8 cellular contexts compared by ENCODE assay signal in genomic region chr11:73141031-73141308, GRCh38. TPM values are rescaled to one million over a fixed set of nuclear protein-coding genes. Genes with fewer than 3 reads are reported as not detected.
DNase-seq lines count a peak whose midpoint lies in the region; ATAC-seq and TF ChIP-seq lines count a peak whose summit lies in the region.

No MANE protein-coding gene starts in this region.

- H3K4me3 ChIP-seq in H7 (ENCODE audit: insufficient read depth, low read depth, low read length) (peak overlapping the region; percentile 79), coronary artery (peak overlapping the region; percentile 95), mucosa of stomach (ENCODE audit: low read length) (peak overlapping the region; percentile 77), aorta (ENCODE audit: low read length in 2 of 2) (peak overlapping the region; percentile 85)

- peaks cover 29% of the 10 kb centered on the region for H3K4me1 ChIP-seq in mucosa of stomach (ENCODE audit: control insufficient read depth, insufficient read depth, low read length)
- peaks cover 0 to 3% of the 10 kb centered on the region in 2 donors for H3K4me1 ChIP-seq in aorta (ENCODE audit: control insufficient read depth in 1 of 2, insufficient read depth in 2 of 2, low read length in 2 of 2)

- ATAC-seq in SK-N-SH treated with all-trans-retinoic acid at 6 μM for 48 hours, result peak; percentile 24
- peak; percentile 2 for ATAC-seq in aorta (ENCODE audit: low FRiP score)
- no peak for ATAC-seq in HG03039 (IDR thresholded peaks at IDR 0.05; ENCODE audit: unreplicated experiment)

- 0 to 1% methylated on average over 17 of the region's 17 CpGs for WGBS in aorta, 2 donors

- DNase-seq in H7, result peak; percentile 55
- DNase-seq in coronary artery (ENCODE audit: low spot score), result no peak
- DNase-seq in aorta, result peak; percentile 58 to 80
- no peak for DNase-seq in stimulated activated naive CD4-positive, alpha-beta T cell treated with Interleukin-2 at 50 U/mL for 16 hours (lab: John Stamatoyannopoulos, UW)
- DNase-seq in LoVo (ENCODE audit: low spot score), result no peak

- H3K27me3 ChIP-seq in H7 (ENCODE audit: control insufficient read depth, insufficient read depth, low read length), result peaks cover 3% of the 10 kb centered on the region; the same call in 1 of the 2 replicates
- no peaks in the 10 kb centered on the region for H3K27me3 ChIP-seq in mucosa of stomach (ENCODE audit: control insufficient read depth, insufficient read depth, low read length)
- H3K27me3 ChIP-seq in aorta (ENCODE audit: control insufficient read depth in 1 of 2, insufficient read depth in 2 of 2, low read length in 1 of 2), result no peaks in the 10 kb centered on the region

- H3K27ac ChIP-seq in coronary artery (peak overlapping the region; percentile 89 to 98), aorta (ENCODE audit: low read depth in 1 of 2, low read length in 2 of 2) (peak overlapping the region in 1 of 2 donors; percentile 77)

- H3K9me3 ChIP-seq in mucosa of stomach (ENCODE audit: control insufficient read depth, low read length), result no peaks in the 10 kb centered on the region
- H3K9me3 ChIP-seq in aorta (ENCODE audit: control insufficient read depth, low read length), result no peaks in the 10 kb centered on the region

- H3K9ac ChIP-seq in mucosa of stomach (ENCODE audit: low read length), result peak overlapping the region; percentile 64

- H3K36me3 ChIP-seq in H7 (replicated peaks; ENCODE audit: control insufficient read depth, insufficient read depth, low read length), result no peaks in the 10 kb centered on the region; the same call in 1 of the 2 replicates
- no peaks in the 10 kb centered on the region for H3K36me3 ChIP-seq in mucosa of stomach (ENCODE audit: control insufficient read depth, insufficient read depth, low read length)
- H3K36me3 ChIP-seq in aorta (ENCODE audit: control insufficient read depth in 1 of 2, insufficient read depth in 2 of 2, low read length in 1 of 2), result no peaks in the 10 kb centered on the region

- TF ChIP-seq CTCF in coronary artery (IDR thresholded peaks at IDR 0.05), result no peak

- intact Hi-C loops in aorta (cut with DNase I), result loop anchor here (1.0 to 5.0 kb wide), 2 partner anchors 36 kb away; no protein-coding TSS in a partner anchor

TF ChIP-seq in SK-N-SH treated with all-trans-retinoic acid at 6 μM for 48 hours, 23 proteins besides CTCF, POLR2A, EP300 and RAD21:
- TF ChIP-seq ZNF565 (CRISPR knock-in tag; conservative IDR thresholded peaks at IDR 0.05; ENCODE audit: low read depth) (no peak), ZFP30 (CRISPR knock-in tag; IDR thresholded peaks at IDR 0.05) (no peak), TSHZ2 (CRISPR knock-in tag; IDR thresholded peaks at IDR 0.05) (no peak), ESRRG (CRISPR knock-in tag; IDR thresholded peaks at IDR 0.05) (no peak), ZNF8 (CRISPR knock-in tag; IDR thresholded peaks at IDR 0.05) (no peak), ARNTL (CRISPR knock-in tag; IDR thresholded peaks at IDR 0.05; ENCODE audit: borderline replicate concordance, low read depth) (no peak), TCF4 (CRISPR knock-in tag; IDR thresholded peaks at IDR 0.05; ENCODE audit: borderline replicate concordance) (no peak), ZFP3 (CRISPR knock-in tag; IDR thresholded peaks at IDR 0.05) (no peak), GLIS3 (CRISPR knock-in tag; IDR thresholded peaks at IDR 0.05) (no peak), ZNF70 (CRISPR knock-in tag; IDR thresholded peaks at IDR 0.05) (no peak), OSR1 (CRISPR knock-in tag; IDR thresholded peaks at IDR 0.05) (no peak)
- TF ChIP-seq, protein P1, sequence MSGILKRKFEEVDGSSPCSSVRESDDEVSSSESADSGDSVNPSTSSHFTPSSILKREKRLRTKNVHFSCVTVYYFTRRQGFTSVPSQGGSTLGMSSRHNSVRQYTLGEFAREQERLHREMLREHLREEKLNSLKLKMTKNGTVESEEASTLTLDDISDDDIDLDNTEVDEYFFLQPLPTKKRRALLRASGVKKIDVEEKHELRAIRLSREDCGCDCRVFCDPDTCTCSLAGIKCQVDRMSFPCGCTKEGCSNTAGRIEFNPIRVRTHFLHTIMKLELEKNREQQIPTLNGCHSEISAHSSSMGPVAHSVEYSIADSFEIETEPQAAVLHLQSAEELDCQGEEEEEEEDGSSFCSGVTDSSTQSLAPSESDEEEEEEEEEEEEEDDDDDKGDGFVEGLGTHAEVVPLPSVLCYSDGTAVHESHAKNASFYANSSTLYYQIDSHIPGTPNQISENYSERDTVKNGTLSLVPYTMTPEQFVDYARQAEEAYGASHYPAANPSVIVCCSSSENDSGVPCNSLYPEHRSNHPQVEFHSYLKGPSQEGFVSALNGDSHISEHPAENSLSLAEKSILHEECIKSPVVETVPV (CRISPR knock-in tag; IDR thresholded peaks at IDR 0.05), result no peak

RNA-seq across cellular contexts. Expression of gene FCHSD2, which starts 1.1 kb away (rescaled TPM):
- total RNA-seq in H7 (2014; rRNA removed; shearing (Covaris generic)), result 4.6 and 5.9 TPM in 2 replicates
- 100 to 1,000 TPM in 1 of 2 donors, 10 to 100 TPM in 1; 84.4 to 107 TPM for total RNA-seq in aorta
- 10 to 100 TPM; 34.4 to 39.9 TPM for polyA plus RNA-seq in aorta

Comparison
In these comparisons a context has a peak if more than half of its experiments do, and no peak if none do; other contexts are left out.
1. DNase-seq: peak in H7 (single experiment) and aorta (2 of 2); none in coronary artery (single experiment), stimulated activated naive CD4-positive, alpha-beta T cell treated with Interleukin-2 at 50 U/mL for 16 hours (single experiment) and LoVo (single experiment).
2. RNA of gene FCHSD2, which starts 1.1 kb away (total RNA-seq): 84.4 to 107 TPM in aorta; 4.6 to 5.9 TPM in H7; every median in the first group is over 10 times any median in the second.
3. Peak in every context shown above with its lines, with median percentiles within 50 percentile points of each other: H3K4me3 ChIP-seq.